Comparison of ENCODE assay signal across 1 cellular context in genomic region chr15:58209007-58209481, GRCh38.
TF ChIP-seq lines count a peak whose summit lies in the region.

No MANE protein-coding gene starts in this region.

TF ChIP-seq in IMR-90, 13 proteins besides CTCF, POLR2A, EP300 and RAD21:
- peak; percentile 39; the same call in 1 of the 2 replicates for TF ChIP-seq USF2 (IDR thresholded peaks at IDR 0.05; ENCODE audit: low read depth, low read length)
